In the genomic region with DNA sequence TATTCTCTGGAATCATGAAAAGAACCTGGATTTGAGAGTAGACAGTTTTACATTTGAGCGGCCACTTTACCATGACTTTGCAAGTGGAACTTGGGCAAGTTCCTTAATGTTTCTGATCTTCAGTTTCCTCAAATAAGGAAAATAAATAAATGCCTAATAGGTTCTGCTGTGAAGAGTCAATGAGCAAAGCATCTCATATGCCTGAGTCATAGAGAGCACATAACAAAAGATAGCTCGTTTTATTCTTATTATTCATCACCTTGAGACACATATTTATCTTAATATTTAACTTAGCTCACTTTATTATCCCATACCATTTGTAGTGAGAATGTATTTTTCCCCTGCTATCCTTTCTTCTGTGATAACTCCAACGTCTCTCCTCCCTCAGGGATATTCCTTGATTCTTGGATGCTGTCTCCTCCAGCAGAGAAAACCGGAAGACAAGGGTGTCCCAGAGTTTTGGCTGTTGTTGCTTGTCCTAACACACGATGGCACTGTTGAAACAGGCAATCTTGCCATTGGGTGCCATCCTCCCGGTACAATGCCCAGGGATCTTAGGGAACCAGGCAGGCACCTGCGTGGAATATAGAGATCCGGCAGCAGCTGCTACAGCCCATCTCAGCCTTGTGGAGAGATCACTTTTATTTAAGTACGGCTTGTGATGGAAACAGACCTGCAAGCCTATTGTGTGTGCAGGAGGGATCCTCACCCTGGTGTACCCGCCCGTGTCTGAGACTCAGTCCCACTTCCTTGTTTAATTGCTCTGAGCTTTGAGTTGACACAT, we compare ENCODE assay signal across 8 cellular contexts. TPM values are rescaled to one million over a fixed set of nuclear protein-coding genes. Genes with fewer than 3 reads are reported as not detected.
DNase-seq lines count a peak whose midpoint lies in the region; ATAC-seq, FAIRE-seq and TF ChIP-seq lines count a peak whose summit lies in the region.

No MANE protein-coding gene starts in this region.

- no peak overlapping the region for H3K9ac ChIP-seq in H9 (ENCODE audit: extremely low read depth, insufficient read length, low read length)
- H3K9ac ChIP-seq in H1 (replicated peaks in 1 of 4; ENCODE audit: extremely low read depth in 1 of 4, low read depth in 3 of 4, low read length in 3 of 4): no peak overlapping the region

- H3K27ac ChIP-seq in H9 (ENCODE audit: insufficient read length, low read depth, low read length): no peak overlapping the region
- H3K27ac ChIP-seq in H1 (ENCODE audit: low read depth, low read length): no peak overlapping the region
- H3K27ac ChIP-seq in lower lobe of right lung: no peak overlapping the region
- no peak overlapping the region for H3K27ac ChIP-seq in suprapubic skin

- ATAC-seq in lower lobe of right lung (peak; percentile 83 to 88), HG03457 (IDR thresholded peaks at IDR 0.05; ENCODE audit: unreplicated experiment) (no peak)

- peaks cover 0 to under 1% of the 10 kb centered on the region in 2 experiments; a peak in 3 of 5 replicates for H3K9me3 Mint-ChIP-seq in H9

- peaks cover 48% of the 10 kb centered on the region for H3K27me3 Mint-ChIP-seq in H9 (ENCODE audit: low read depth)

- no peak overlapping the region for H2BK20ac ChIP-seq in H9 (ENCODE audit: low read depth, low read length, poor library complexity, severe bottlenecking)
- H2BK20ac ChIP-seq in H1 (ENCODE audit: low read length): no peak overlapping the region

- FAIRE-seq in D721Med (lab: Jason Lieb, UNC) (peak; percentile 67), H1 (lab: Jason Lieb, UNC) (peak; percentile 99)

- H3K4me3 Mint-ChIP-seq in H9: no peak overlapping the region

- H4K8ac ChIP-seq in H9 (replicated peaks; ENCODE audit: insufficient read length, low read depth, low read length): no peak overlapping the region
- H4K8ac ChIP-seq in H1 (ENCODE audit: extremely low read depth, insufficient read depth, low read length): no peak overlapping the region

- H2BK12ac ChIP-seq in H9 (ENCODE audit: insufficient read length, low read depth, low read length) (no peak overlapping the region), H1 (ENCODE audit: low read depth, low read length) (no peak overlapping the region)

- TF ChIP-seq RAD21 in H1 (IDR thresholded peaks at IDR 0.05 in 1 of 2, conservative IDR thresholded peaks at IDR 0.05 in 1 of 2; ENCODE audit: low read depth in 2 of 2, low read length in 2 of 2): peak; percentile 98 to 99

- H4K20me1 ChIP-seq in H9 (ENCODE audit: control insufficient read depth, insufficient read depth, insufficient read length) (no peaks in the 10 kb centered on the region), H1 (replicated peaks in 1 of 2; ENCODE audit: control insufficient read depth in 1 of 2, insufficient read depth in 2 of 2, low read length in 2 of 2) (no peaks in the 10 kb centered on the region)

- no peak overlapping the region for H3K4ac ChIP-seq in H9 (ENCODE audit: low read depth, low read length)
- H3K4ac ChIP-seq in H1 (replicated peaks; ENCODE audit: insufficient read length, low read depth, low read length): no peak overlapping the region

- no CpG with 5 or more reads among the region's 11 CpGs for WGBS in H9 (ENCODE audit: extremely low coverage, insufficient read length, low lambda C conversion rate)
- WGBS in H1 (ENCODE audit: extremely low coverage in 1 of 2, insufficient coverage in 1 of 2, insufficient read length in 1 of 2, insufficient replicate concordance in 2 of 2, low coverage in 1 of 2, low lambda C conversion rate in 2 of 2, missing lambda C conversion rate in 1 of 2), 2 experiments: 43% methylated on average over 11 of the region's 11 CpGs; no CpG with 5 or more reads in 1 of the 2 experiments
- 29% methylated on average over 10 of the region's 11 CpGs for WGBS in suprapubic skin

- H2BK120ac ChIP-seq in H9 (ENCODE audit: low read depth, low read length, poor library complexity, severe bottlenecking) (no peak overlapping the region), H1 (replicated peaks; ENCODE audit: low read depth, low read length) (no peak overlapping the region)

- peak; percentile 33 for DNase-seq in D721Med (ENCODE audit: insufficient read length, low spot score)
- peak; percentile 79 for DNase-seq in H9
- DNase-seq in NCI-H2171 treated with DMSO at 0.1 percent for 48 hours (lab: John Stamatoyannopoulos, UW): peak; percentile 83
- DNase-seq in H1 (ENCODE audit: low read depth in 1 of 2, low spot score in 2 of 2): peak; percentile 49 to 72
- DNase-seq in lower lobe of right lung: no peak
- DNase-seq in suprapubic skin (ENCODE audit: low spot score in 2 of 2): no peak

- peak overlapping the region; percentile 18 for H3K4me2 ChIP-seq in H9 (ENCODE audit: insufficient read depth, insufficient read length, low read length)
- 0 out of 4 replicates have a peak overlapping the region, but pooled peaks of 1 of the 2 experiments have one; percentile 20 for H3K4me2 ChIP-seq in H1 (ENCODE audit: insufficient read depth in 1 of 2, low read depth in 2 of 2, low read length in 2 of 2)

- peaks cover 4 to 9% of the 10 kb centered on the region in 2 experiments; a peak in 2 of 4 replicates for H3K4me1 Mint-ChIP-seq in H9

- TF ChIP-seq POLR2A in H1 (IDR thresholded peaks at IDR 0.05; ENCODE audit: control extremely low read depth in 1 of 2, low read depth in 2 of 2, low read length in 2 of 2) (no peak), suprapubic skin (IDR thresholded peaks at IDR 0.05) (no peak)

- no peaks in the 10 kb centered on the region for H3K36me3 Mint-ChIP-seq in H9 (ENCODE audit: insufficient read depth in 1 of 3, low read depth in 3 of 3)

- H3K79me1 ChIP-seq in H9 (ENCODE audit: insufficient read depth, low read depth, low read length, poor library complexity, severe bottlenecking) (no peaks in the 10 kb centered on the region), H1 (ENCODE audit: low read depth, low read length) (no peaks in the 10 kb centered on the region)

- H3K27me3 ChIP-seq in H9 (ENCODE audit: insufficient read depth, low read length): no peaks in the 10 kb centered on the region
- H3K27me3 ChIP-seq in H1 (replicated peaks in 1 of 4; ENCODE audit: control insufficient read depth in 3 of 4, extremely low read depth in 1 of 4, insufficient read depth in 3 of 4, low read length in 3 of 4): no peaks in the 10 kb centered on the region
- H3K27me3 ChIP-seq in lower lobe of right lung (ENCODE audit: low read depth): peaks cover 33% of the 10 kb centered on the region
- peaks cover 42% of the 10 kb centered on the region for H3K27me3 ChIP-seq in suprapubic skin

- H3K4me3 ChIP-seq in WI38 (ENCODE audit: low read depth, low read length) (no peak overlapping the region), H1 (ENCODE audit: extremely low read depth in 1 of 4, insufficient read depth in 2 of 4, low read depth in 3 of 4, low read length in 4 of 4) (no peak overlapping the region), lower lobe of right lung (no peak overlapping the region), suprapubic skin (no peak overlapping the region)

- H3K9me3 ChIP-seq in H9 (ENCODE audit: control insufficient read depth, low read depth, low read length) (no peaks in the 10 kb centered on the region), H1 (ENCODE audit: insufficient read depth in 2 of 2, low read depth in 1 of 2, low read length in 1 of 2) (no peaks in the 10 kb centered on the region), lower lobe of right lung (no peaks in the 10 kb centered on the region), suprapubic skin (no peaks in the 10 kb centered on the region)

- TF ChIP-seq CTCF in D721Med (IDR thresholded peaks at IDR 0.05; ENCODE audit: insufficient read depth, missing control alignments): peak; percentile 93
- peak; percentile 87 for TF ChIP-seq CTCF in H9 (conservative IDR thresholded peaks at IDR 0.05)
- TF ChIP-seq CTCF in WI38 (IDR thresholded peaks at IDR 0.05; ENCODE audit: low read depth, low read length): peak; percentile 78
- TF ChIP-seq CTCF in H1 (IDR thresholded peaks at IDR 0.05; ENCODE audit: control extremely low read depth in 1 of 3, insufficient read depth in 1 of 3, low read depth in 1 of 3, low read length in 3 of 3): peak; percentile 77 to 96 (median 89)
- peak; percentile 76 for TF ChIP-seq CTCF in lower lobe of right lung (IDR thresholded peaks at IDR 0.05)
- TF ChIP-seq CTCF in suprapubic skin (IDR thresholded peaks at IDR 0.05): peak; percentile 56 to 72

- no peak overlapping the region for H3K27ac Mint-ChIP-seq in H9

- intact Hi-C loops in lower lobe of right lung (cut with DNase I): loop anchor here (5.0 kb wide), 1 partner anchor 167 kb away; no protein-coding TSS in a partner anchor

- no peak overlapping the region for H3K14ac ChIP-seq in H9 (ENCODE audit: insufficient read depth, low read length)
- H3K14ac ChIP-seq in H1 (ENCODE audit: insufficient read length): no peak overlapping the region

- H3K23me2 ChIP-seq in H9 (ENCODE audit: insufficient read length, low read depth, low read length, poor library complexity, severe bottlenecking) (no peaks in the 10 kb centered on the region), H1 (ENCODE audit: low read depth, low read length) (no peaks in the 10 kb centered on the region)

- CTCF ChIA-PET in H1 (lab: Charles Lee; ENCODE audit: partially characterized antibody): interaction anchor here (0.6 to 8.6 kb wide), 48 partner anchors 10 to 1352 kb away, joined by 3 to 145 read pairs (median 5); a partner anchor contains a TSS

- no peaks in the 10 kb centered on the region for H3K4me1 ChIP-seq in H9 (ENCODE audit: insufficient read depth, low read length)
- H3K4me1 ChIP-seq in H1 (replicated peaks in 1 of 4; ENCODE audit: control insufficient read depth in 3 of 4, insufficient read depth in 4 of 4, low read length in 3 of 4): no peaks in the 10 kb centered on the region
- no peaks in the 10 kb centered on the region for H3K4me1 ChIP-seq in lower lobe of right lung
- H3K4me1 ChIP-seq in suprapubic skin: peaks cover 4% of the 10 kb centered on the region

- H3K18ac ChIP-seq in H9 (ENCODE audit: insufficient read length, low read depth, low read length) (no peak overlapping the region), H1 (ENCODE audit: extremely low read depth, low read length) (no peak overlapping the region)

- H4K5ac ChIP-seq in H9 (ENCODE audit: insufficient read length, low read depth, low read length) (no peak overlapping the region), H1 (ENCODE audit: insufficient read length, low read depth, low read length) (no peak overlapping the region)

- TF ChIP-seq EP300 in H1 (IDR thresholded peaks at IDR 0.05; ENCODE audit: borderline replicate concordance in 1 of 2, low read depth in 2 of 2, low read length in 2 of 2) (no peak), suprapubic skin (IDR thresholded peaks at IDR 0.05) (no peak)

- H2AK5ac ChIP-seq in H9 (ENCODE audit: insufficient read length, low read length): no peak overlapping the region
- H2AK5ac ChIP-seq in H1 (ENCODE audit: low read depth, low read length): no peak overlapping the region

- H3T11ph ChIP-seq in H9 (ENCODE audit: low read length): no peak overlapping the region

- H3K79me2 ChIP-seq in H9 (ENCODE audit: insufficient read depth, low read length): no peaks in the 10 kb centered on the region
- H3K79me2 ChIP-seq in H1 (ENCODE audit: control insufficient read depth in 1 of 2, insufficient read depth in 2 of 2, low read length in 2 of 2): no peaks in the 10 kb centered on the region

- POLR2A ChIA-PET in H1 (lab: Charles Lee; ENCODE audit: partially characterized antibody): no interaction called here

- no peak overlapping the region for H4K91ac ChIP-seq in H9 (ENCODE audit: insufficient read length, low read depth, low read length)
- H4K91ac ChIP-seq in H1 (replicated peaks; ENCODE audit: insufficient read length, low read length): no peak overlapping the region

- H2BK15ac ChIP-seq in H9 (ENCODE audit: low read depth, low read length): no peak overlapping the region
- H2BK15ac ChIP-seq in H1 (ENCODE audit: low read length): no peak overlapping the region

- H3K36me3 ChIP-seq in H1 (ENCODE audit: control insufficient read depth in 2 of 4, insufficient read depth in 4 of 4, low read length in 3 of 4): no peaks in the 10 kb centered on the region
- H3K36me3 ChIP-seq in lower lobe of right lung: no peaks in the 10 kb centered on the region
- no peaks in the 10 kb centered on the region for H3K36me3 ChIP-seq in suprapubic skin

- H2AFZ ChIP-seq in H9 (ENCODE audit: low read length) (no peak overlapping the region), H1 (ENCODE audit: low read length) (peak overlapping the region; percentile 55; the same call in 1 of the 2 replicates)

- H2BK5ac ChIP-seq in H9 (ENCODE audit: insufficient read length, low read length) (no peak overlapping the region), H1 (ENCODE audit: low read depth, low read length) (no peak overlapping the region)

- H3K56ac ChIP-seq in H9 (ENCODE audit: insufficient read length, low read depth, low read length) (no peak overlapping the region), H1 (replicated peaks; ENCODE audit: insufficient read length, low read depth, low read length) (no peak overlapping the region)

- no peak overlapping the region for H3K23ac ChIP-seq in H9 (ENCODE audit: insufficient read length, low read depth, low read length)
- no peak overlapping the region for H3K23ac ChIP-seq in H1 (ENCODE audit: insufficient read length)

RNA-seq across cellular contexts. Expression of a gene that starts 33.3 kb away (rescaled TPM):
- total RNA-seq in H9 (2021): 16.3 and 21.1 TPM in 2 replicates
- 17.3 and 18.3 TPM in 2 replicates for total RNA-seq in H1 (2021; fragmentation: NEBNext Ultra II Directional; extraction: Animal tissue kit (Norgen Biotek cat#: 25700))
- 10.9 and 11.8 TPM in 2 replicates for polyA plus RNA-seq in H1 (2011; rRNA removed)
- polyA plus RNA-seq in H1 (2011; cell fraction: cytosol; rRNA removed): 13.3 TPM
- 25.4 TPM for polyA plus RNA-seq in H1 (2011; cell fraction: nucleus; rRNA removed)
- polyA plus RNA-seq in H1 (2012, experiment 1 of 2): 16.1 to 25.4 TPM (median 21.5 TPM) in 4 replicates
- polyA plus RNA-seq in H1 (2012, experiment 2 of 2): 7.1 TPM
- 12.1 TPM for polyA plus RNA-seq in H1 (2013, experiment 1 of 2)
- polyA plus RNA-seq in H1 (2013, experiment 2 of 2): 12.8 TPM
- polyA minus RNA-seq in H1 (2011; rRNA and poly(A)+ RNA removed): 11.7 and 22.7 TPM in 2 replicates
- polyA minus RNA-seq in H1 (2011; cell fraction: cytosol; rRNA and poly(A)+ RNA removed): 14.4 TPM
- polyA minus RNA-seq in H1 (2011; cell fraction: nucleus; rRNA and poly(A)+ RNA removed): 7.4 TPM
- total RNA-seq in lower lobe of right lung: 13.3 TPM
- 10 to 100 TPM; 16.5 to 23.1 (median 18.4) TPM for total RNA-seq in suprapubic skin

RNA-seq across cellular contexts. Expression of a gene that starts 44.3 kb away (rescaled TPM):
- total RNA-seq in H9 (2021): 0.07 TPM in 1 of 2 replicates, not detected in the other
- 0.20 and 0.46 TPM in 2 replicates for total RNA-seq in H1 (2021; fragmentation: NEBNext Ultra II Directional; extraction: Animal tissue kit (Norgen Biotek cat#: 25700))
- polyA plus RNA-seq in H1 (2011; rRNA removed): 0.09 and 0.22 TPM in 2 replicates
- 0.17 TPM for polyA plus RNA-seq in H1 (2011; cell fraction: cytosol; rRNA removed)
- polyA plus RNA-seq in H1 (2011; cell fraction: nucleus; rRNA removed): 0.10 TPM
- polyA plus RNA-seq in H1 (2012, experiment 1 of 2): 0.19 to 0.35 TPM (median 0.27 TPM) in 4 replicates
- not detected for polyA plus RNA-seq in H1 (2012, experiment 2 of 2)
- polyA plus RNA-seq in H1 (2013, experiment 1 of 2): 0.43 TPM
- 0.44 TPM for polyA plus RNA-seq in H1 (2013, experiment 2 of 2)
- 0.88 and 1.4 TPM in 2 replicates for polyA minus RNA-seq in H1 (2011; rRNA and poly(A)+ RNA removed)
- 0.29 TPM for polyA minus RNA-seq in H1 (2011; cell fraction: cytosol; rRNA and poly(A)+ RNA removed)
- 1.1 TPM for polyA minus RNA-seq in H1 (2011; cell fraction: nucleus; rRNA and poly(A)+ RNA removed)
- total RNA-seq in lower lobe of right lung: 1.2 TPM
- 1 to 10 TPM in 1 of 4 donors, under 1 TPM in 3; 0.23 to 2.2 (median 0.62) TPM for total RNA-seq in suprapubic skin

Comparison
In these comparisons a context has a peak if more than half of its experiments do, and no peak if none do; other contexts are left out.
1. DNase-seq: peak in D721Med (single experiment), H9 (single experiment), NCI-H2171 treated with DMSO at 0.1 percent for 48 hours (single experiment) and H1 (2 of 2); none in lower lobe of right lung (single experiment) and suprapubic skin (0 of 2).
2. Peak in every context shown above with its lines, with median percentiles within 50 percentile points of each other: CTCF ChIP-seq.